Comparison of ENCODE assay signal across 8 cellular contexts in genomic region chrX:56231706-56232105, GRCh38. TPM values are rescaled to one million over a fixed set of nuclear protein-coding genes. Genes with fewer than 3 reads are reported as not detected.
DNase-seq lines count a peak whose midpoint lies in the region; ATAC-seq lines count a peak whose summit lies in the region.

No MANE protein-coding gene starts in this region.

- no peak overlapping the region for H3K9ac ChIP-seq in skeletal muscle satellite cell (ENCODE audit: low read depth, low read length)

- H3K4me3 Mint-ChIP-seq in activated naive CD8-positive, alpha-beta T cell treated with anti-CD3 and anti-CD28 coated beads, Interleukin-2, amount 50 U/mL, for 24 hours, result peak overlapping the region; percentile 73

- H3K36me3 ChIP-seq in skeletal muscle satellite cell (ENCODE audit: insufficient read depth, low read length), result no peaks in the 10 kb centered on the region

- H3K36me3 Mint-ChIP-seq in activated naive CD8-positive, alpha-beta T cell treated with anti-CD3 and anti-CD28 coated beads, Interleukin-2, amount 50 U/mL, for 24 hours (ENCODE audit: low read depth), result no peaks in the 10 kb centered on the region

- no peaks in the 10 kb centered on the region for H3K9me3 Mint-ChIP-seq in activated naive CD8-positive, alpha-beta T cell treated with anti-CD3 and anti-CD28 coated beads, Interleukin-2, amount 50 U/mL, for 24 hours

- peaks cover 5% of the 10 kb centered on the region for H3K27me3 Mint-ChIP-seq in activated naive CD8-positive, alpha-beta T cell treated with anti-CD3 and anti-CD28 coated beads, Interleukin-2, amount 50 U/mL, for 24 hours

- peaks cover 12% of the 10 kb centered on the region for H3K4me1 Mint-ChIP-seq in activated naive CD8-positive, alpha-beta T cell treated with anti-CD3 and anti-CD28 coated beads, Interleukin-2, amount 50 U/mL, for 24 hours

- peaks cover 20% of the 10 kb centered on the region for H3K27me3 ChIP-seq in skeletal muscle satellite cell (ENCODE audit: control insufficient read depth, insufficient read depth, low read length)

- peak overlapping the region; percentile 89 for H3K4me2 ChIP-seq in skeletal muscle satellite cell (ENCODE audit: low read length)

- no peak for DNase-seq in activated naive CD8-positive, alpha-beta T cell treated with anti-CD3 and anti-CD28 coated beads, Interleukin-2, amount 50 U/mL, for 24 hours
- no peak for DNase-seq in NCI-H524 (lab: John Stamatoyannopoulos, UW)
- no peak for DNase-seq in stimulated activated CD4-positive, alpha-beta T cell treated with anti-CD3 and anti-CD28 coated beads, Interleukin-4, amount 100 ng/mL, for 4 hours

- no peak overlapping the region for H3K27ac Mint-ChIP-seq in activated naive CD8-positive, alpha-beta T cell treated with anti-CD3 and anti-CD28 coated beads, Interleukin-2, amount 50 U/mL, for 24 hours

- H3K9me3 ChIP-seq in skeletal muscle satellite cell (replicated peaks; ENCODE audit: low read length), result no peaks in the 10 kb centered on the region

- ATAC-seq in HG03354 (IDR thresholded peaks at IDR 0.05; ENCODE audit: poor library complexity, severe bottlenecking, unreplicated experiment) (peak; percentile 2), HG02852 (IDR thresholded peaks at IDR 0.05; ENCODE audit: unreplicated experiment) (no peak), GM21529 (IDR thresholded peaks at IDR 0.05; ENCODE audit: unreplicated experiment) (no peak)
- ATAC-seq in activated naive CD8-positive, alpha-beta T cell treated with anti-CD3 and anti-CD28 coated beads, Interleukin-2, amount 50 U/mL, for 24 hours, result no peak

- H3K4me1 ChIP-seq in skeletal muscle satellite cell (ENCODE audit: control insufficient read depth, insufficient read depth, low read length), result no peaks in the 10 kb centered on the region

- H3K4me3 ChIP-seq in iPS-11a (ENCODE audit: low read depth, low read length) (peak overlapping the region; percentile 28), skeletal muscle satellite cell (ENCODE audit: low read length) (no peak overlapping the region)

RNA-seq across cellular contexts. Expression of gene KLF8, which starts 0.5 kb away (rescaled TPM):
- 1.5 and 2.6 TPM in 2 replicates for total RNA-seq in skeletal muscle satellite cell (2012; rRNA removed)
